11 cellular contexts compared by ENCODE assay signal in the genomic region with DNA sequence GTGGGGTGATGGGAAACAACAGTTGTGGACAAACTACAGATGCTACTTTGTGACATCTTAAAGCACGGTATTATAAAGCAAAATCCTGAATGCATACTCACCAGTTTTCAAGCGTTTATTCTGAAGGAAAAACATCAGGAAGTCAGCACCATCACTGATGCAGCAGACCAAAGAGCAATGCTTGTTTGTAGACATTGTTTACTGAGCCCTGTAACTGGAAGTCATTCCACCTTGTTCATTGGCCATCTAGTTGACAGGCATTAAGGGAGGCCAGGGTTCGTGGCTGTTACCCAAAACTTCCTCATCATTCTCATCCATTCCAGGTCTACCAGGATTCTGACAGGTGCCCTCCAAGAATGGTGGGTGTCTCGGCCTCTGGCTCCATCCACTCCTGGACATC.
"Had no signal": no experiment of that assay in that cellular context is flagged by ENCODE, and none has a peak within 500 bp of the region (broad histone marks: within the 10 kb centered on the region; RNA-seq: fewer than 3 reads in every experiment).

No MANE protein-coding gene starts in this region.

- H3K4me3 ChIP-seq: GM23248, GM23338, HAP-1 had no signal

- FAIRE-seq: H1, H54 had no signal

- ATAC-seq: GM23338, HCT116 had no signal

- H3K4me2 ChIP-seq: GM23338 had no signal

- DNase-seq: GM23248, GOT3, H7, H9, HCEC 1CT, HFFc6 had no signal

- H3K9ac ChIP-seq: GM23248 had no signal

- H2AFZ ChIP-seq: GM23248, GM23338 had no signal

- H3K27ac ChIP-seq: GM23248 had no signal

- H3K36me3 ChIP-seq: HAP-1 had no signal
